In the genomic region with DNA sequence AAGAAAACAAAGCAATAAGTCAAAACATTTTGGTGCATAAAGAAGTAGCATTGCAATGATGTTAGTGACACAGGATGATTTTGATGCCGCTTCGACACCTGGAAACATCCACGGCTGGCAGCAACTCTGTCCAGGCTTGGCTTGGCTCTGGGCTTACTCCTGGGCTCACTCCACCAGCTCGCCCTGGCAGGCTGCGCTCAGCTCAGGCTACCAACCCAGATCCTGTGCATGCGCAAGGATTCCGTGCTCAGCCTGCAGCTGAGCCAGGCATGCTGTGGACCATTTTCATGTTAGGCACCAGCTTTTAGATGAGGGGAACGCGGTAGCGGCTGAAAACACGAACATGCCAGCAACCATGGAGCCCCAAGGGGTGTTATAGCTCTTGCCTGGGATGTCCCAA, we compare ENCODE assay signal across 18 cellular contexts.
DNase-seq lines count a peak whose midpoint lies in the region; ATAC-seq and TF ChIP-seq lines count a peak whose summit lies in the region.
"Had no signal": no experiment of that assay in that cellular context is flagged by ENCODE, and none has a peak within 500 bp of the region (broad histone marks: within the 10 kb centered on the region; RNA-seq: fewer than 3 reads in every experiment).

No MANE protein-coding gene starts in this region.

- no peaks in the 10 kb centered on the region for H3K4me1 ChIP-seq in psoas muscle
- H3K4me1 ChIP-seq: BLaER1 treated with 17β-estradiol and CSF1 and Interleukin-3, amounts not matched to agents 10 nM and 100 nM had no signal

- no peak overlapping the region for H3K27ac ChIP-seq in psoas muscle
- H3K27ac ChIP-seq: 22Rv1; BLaER1 treated with 17β-estradiol and CSF1 and Interleukin-3, amounts not matched to agents 10 nM and 100 nM had no signal

- H3K4me3 ChIP-seq in psoas muscle = no peak overlapping the region
- H3K4me3 ChIP-seq: BLaER1 treated with 17β-estradiol and CSF1 and Interleukin-3, amounts not matched to agents 10 nM and 100 nM; GM12878; HAP-1; K562 had no signal

- peak in 3 of 4 donors; percentile 53 to 56 (median 53) for ATAC-seq in psoas muscle
- ATAC-seq: GM12878, K562 had no signal

- intact Hi-C loops in psoas muscle (cut with DNase I) = loop anchor here in 1 of 2 donors (10.0 kb wide), 1 partner anchor 328 kb away; no protein-coding TSS in a partner anchor

- DNase-seq in Ammon's horn (ENCODE audit: low spot score) = peak; percentile 74
- peak; percentile 12 for DNase-seq in globus pallidus (ENCODE audit: low spot score)
- DNase-seq in mesenteric fat pad (ENCODE audit: low spot score) = peak; percentile 41
- no peak for DNase-seq in psoas muscle
- no peak for DNase-seq in DMS53 treated with DMSO at 0.1 percent for 48 hours (lab: John Stamatoyannopoulos, UW; ENCODE audit: unreplicated experiment)
- DNase-seq in HuH-7 (ENCODE audit: low spot score) = no peak
- DNase-seq in Kasumi-1 (lab: John Stamatoyannopoulos, UW) = no peak
- DNase-seq: AML-193; Calu3; CD4-positive, CD25-positive, alpha-beta regulatory T cell; DMS 273 treated with DMSO at 0.1 percent for 48 hours; DMS79; GOT3 had no signal

- no peaks in the 10 kb centered on the region for H3K27me3 ChIP-seq in psoas muscle (ENCODE audit: insufficient read depth in 3 of 3, low read length in 2 of 3)
- H3K27me3 ChIP-seq: BLaER1 treated with 17β-estradiol and CSF1 and Interleukin-3, amounts not matched to agents 10 nM and 100 nM had no signal

- no peak for TF ChIP-seq CTCF in psoas muscle (IDR thresholded peaks at IDR 0.05)

- H3K9me3 ChIP-seq in psoas muscle = no peaks in the 10 kb centered on the region

- H3K36me3 ChIP-seq in psoas muscle (ENCODE audit: insufficient read depth in 1 of 2, low read depth in 1 of 2) = no peaks in the 10 kb centered on the region
- H3K36me3 ChIP-seq: HAP-1 had no signal

- 52 to 72% (median 55%) methylated on average over 11 of the region's 11 CpGs for WGBS in psoas muscle, 3 donors

Comparison
In these comparisons a context has a peak if more than half of its experiments do, and no peak if none do; other contexts are left out.
1. DNase-seq: peak in Ammon's horn (single experiment), globus pallidus (single experiment) and mesenteric fat pad (single experiment); none in psoas muscle (0 of 2), DMS53 treated with DMSO at 0.1 percent for 48 hours (single experiment), HuH-7 (single experiment) and Kasumi-1 (0 of 2).